17 cellular contexts compared by ENCODE assay signal in the genomic region with DNA sequence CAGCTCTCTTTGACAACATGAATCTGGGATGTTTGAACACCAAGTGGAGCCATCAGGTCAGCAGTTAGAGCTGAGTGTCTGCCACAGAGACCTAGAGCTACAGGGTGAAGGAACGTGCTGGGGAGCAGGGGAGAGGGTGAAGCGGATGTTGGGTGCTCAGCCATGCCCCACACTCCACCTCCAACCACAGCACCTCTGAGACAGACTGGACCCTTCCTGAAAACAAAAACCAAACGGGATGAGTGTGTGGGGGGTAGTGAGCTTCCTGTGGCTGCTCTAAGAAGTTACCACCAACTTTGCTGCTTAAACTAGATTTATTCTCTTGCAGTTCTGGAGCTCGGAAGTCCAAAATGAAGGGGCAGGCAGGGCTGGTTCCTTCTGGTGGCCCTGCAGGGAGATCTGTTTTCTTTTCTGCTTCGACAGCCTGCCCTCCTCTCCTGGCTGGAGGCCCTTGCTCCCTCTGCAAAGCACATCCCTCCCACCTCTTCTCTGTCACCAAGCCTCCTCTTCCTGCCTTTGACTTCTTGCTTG.
DNase-seq lines count a peak whose midpoint lies in the region; ATAC-seq lines count a peak whose summit lies in the region.
"Had no signal": no experiment of that assay in that cellular context is flagged by ENCODE, and none has a peak within 500 bp of the region (broad histone marks: within the 10 kb centered on the region; RNA-seq: fewer than 3 reads in every experiment).

No MANE protein-coding gene starts in this region.

- peak; percentile 29 for DNase-seq in activated T-cell treated with anti-CD3 and anti-CD28 coated beads, Interleukin-2, amount 50 U/mL, for 1 hour
- DNase-seq in activated T-cell treated with anti-CD3 and anti-CD28 coated beads for 4 hours (no peak), cerebellar cortex (ENCODE audit: low spot score) (peak; percentile 47), COLO668 (lab: John Stamatoyannopoulos, UW; ENCODE audit: unreplicated experiment) (no peak)
- peak; percentile 30 for DNase-seq in T-helper 2 cell treated with Interferon-gamma antibody and Interleukin-4, amounts not matched to agents 5 μg/mL and 100 μg/mL, for 36 hours (ENCODE audit: low spot score)
- DNase-seq: ACHN; brain microvascular endothelial cell; DMS 273 treated with DMSO at 0.1 percent for 48 hours; effector CD8-positive, alpha-beta T cell; left ventricle myocardium inferior; NCI-H1092; NCI-H345; SIG-M5 had no signal

- peaks cover 30% of the 10 kb centered on the region for H3K4me1 Mint-ChIP-seq in T-helper 2 cell treated with Interferon-gamma antibody and Interleukin-4, amounts not matched to agents 5 μg/mL and 100 μg/mL, for 36 hours (ENCODE audit: low read depth)
- peaks cover 4% of the 10 kb centered on the region for H3K4me1 Mint-ChIP-seq in stimulated activated memory B cell treated with anti-CD40 and anti-IgM and Interleukin-4, amounts not matched to agents 10 μg/mL and 1 μg/mL and 100 μg/mL, for 72 hours

- H3K4me3 Mint-ChIP-seq in T-helper 2 cell treated with Interferon-gamma antibody and Interleukin-4, amounts not matched to agents 5 μg/mL and 100 μg/mL, for 36 hours: peak overlapping the region; percentile 68
- H3K4me3 Mint-ChIP-seq in stimulated activated memory B cell treated with anti-CD40 and anti-IgM and Interleukin-4, amounts not matched to agents 10 μg/mL and 1 μg/mL and 100 μg/mL, for 72 hours: no peak overlapping the region

- H3K9me3 Mint-ChIP-seq in T-helper 2 cell treated with Interferon-gamma antibody and Interleukin-4, amounts not matched to agents 5 μg/mL and 100 μg/mL, for 36 hours: no peaks in the 10 kb centered on the region
- no peaks in the 10 kb centered on the region for H3K9me3 Mint-ChIP-seq in stimulated activated memory B cell treated with anti-CD40 and anti-IgM and Interleukin-4, amounts not matched to agents 10 μg/mL and 1 μg/mL and 100 μg/mL, for 72 hours

- peaks cover 54% of the 10 kb centered on the region for H3K36me3 Mint-ChIP-seq in T-helper 2 cell treated with Interferon-gamma antibody and Interleukin-4, amounts not matched to agents 5 μg/mL and 100 μg/mL, for 36 hours (ENCODE audit: low read depth)
- H3K36me3 Mint-ChIP-seq in stimulated activated memory B cell treated with anti-CD40 and anti-IgM and Interleukin-4, amounts not matched to agents 10 μg/mL and 1 μg/mL and 100 μg/mL, for 72 hours: peaks cover 51% of the 10 kb centered on the region

- H3K27me3 Mint-ChIP-seq in T-helper 2 cell treated with Interferon-gamma antibody and Interleukin-4, amounts not matched to agents 5 μg/mL and 100 μg/mL, for 36 hours (ENCODE audit: low read depth): no peaks in the 10 kb centered on the region
- H3K27me3 Mint-ChIP-seq in stimulated activated memory B cell treated with anti-CD40 and anti-IgM and Interleukin-4, amounts not matched to agents 10 μg/mL and 1 μg/mL and 100 μg/mL, for 72 hours: no peaks in the 10 kb centered on the region

- peak overlapping the region; percentile 89 for H3K27ac Mint-ChIP-seq in T-helper 2 cell treated with Interferon-gamma antibody and Interleukin-4, amounts not matched to agents 5 μg/mL and 100 μg/mL, for 36 hours
- H3K27ac Mint-ChIP-seq in stimulated activated memory B cell treated with anti-CD40 and anti-IgM and Interleukin-4, amounts not matched to agents 10 μg/mL and 1 μg/mL and 100 μg/mL, for 72 hours: peak overlapping the region; percentile 3

- no peak for ATAC-seq in stimulated activated memory B cell treated with anti-CD40 and anti-IgM and Interleukin-4, amounts not matched to agents 10 μg/mL and 1 μg/mL and 100 μg/mL, for 72 hours
- ATAC-seq in GM19023 (IDR thresholded peaks at IDR 0.05; ENCODE audit: unreplicated experiment) (no peak), GM21576 (IDR thresholded peaks at IDR 0.05; ENCODE audit: unreplicated experiment) (no peak)
- ATAC-seq: HCT116 had no signal

Comparison
In these comparisons a context has a peak if more than half of its experiments do, and no peak if none do; other contexts are left out.
1. DNase-seq: peak in activated T-cell treated with anti-CD3 and anti-CD28 coated beads, Interleukin-2, amount 50 U/mL, for 1 hour (single experiment), T-helper 2 cell treated with Interferon-gamma antibody and Interleukin-4, amounts not matched to agents 5 μg/mL and 100 μg/mL, for 36 hours (single experiment) and cerebellar cortex (single experiment); none in activated T-cell treated with anti-CD3 and anti-CD28 coated beads for 4 hours (single experiment) and COLO668 (single experiment).